9 cellular contexts compared by ENCODE assay signal in genomic region chr2:197158591-197159550, GRCh38.
A peak's percentile ranks its signal among the peaks of the same experiment; 100 is the strongest.
DNase-seq lines count a peak whose midpoint lies in the region; ATAC-seq and TF ChIP-seq lines count a peak whose summit lies in the region.
"Had no signal": no experiment of that assay in that cellular context is flagged by ENCODE, and none has a peak within 500 bp of the region (broad histone marks: within the 10 kb centered on the region; RNA-seq: fewer than 3 reads in every experiment).

No MANE protein-coding gene starts in this region.

- H4K20me1 ChIP-seq in PC-9 (ENCODE audit: insufficient read depth) (no peaks in the 10 kb centered on the region), osteoblast (ENCODE audit: insufficient read depth, low read length) (no peaks in the 10 kb centered on the region)

- TSS peak; percentile 49 for BruUV-seq in Calu3 (replicated peaks; lab: Mats Ljungman, UMichigan)
- BruUV-seq in PC-9 (replicated peaks; lab: Mats Ljungman, UMichigan), result no TSS peak

- peak overlapping the region; percentile 67 for H3K27ac ChIP-seq in PC-9
- peak overlapping the region; percentile 79 for H3K27ac ChIP-seq in osteoblast (ENCODE audit: low read depth, low read length)
- peak overlapping the region in 2 of 4 donors; percentile 4 to 37 for H3K27ac ChIP-seq in transverse colon
- H3K27ac ChIP-seq: WERI-Rb-1 had no signal

- no peaks in the 10 kb centered on the region for H3K36me3 ChIP-seq in PC-9 (ENCODE audit: low read depth)
- H3K36me3 ChIP-seq in osteoblast (ENCODE audit: insufficient read depth, low read length), result no peaks in the 10 kb centered on the region
- H3K36me3 ChIP-seq in transverse colon, result no peaks in the 10 kb centered on the region
- H3K36me3 ChIP-seq: WERI-Rb-1 had no signal

- ATAC-seq in esophagus mucosa (no peak), HG03139 (IDR thresholded peaks at IDR 0.05; ENCODE audit: unreplicated experiment) (no peak)

- H2AFZ ChIP-seq in PC-9, result no peak overlapping the region
- peak overlapping the region; percentile 55 for H2AFZ ChIP-seq in osteoblast (ENCODE audit: low read length)

- H3K9me3 ChIP-seq in PC-9 (ENCODE audit: insufficient read depth, low read depth) (no peaks in the 10 kb centered on the region; the same call in 1 of the 2 replicates), osteoblast (ENCODE audit: low read depth, low read length) (no peaks in the 10 kb centered on the region), transverse colon (no peaks in the 10 kb centered on the region)

- POLR2A ChIA-PET in PC-9 (lab: Charles Lee; ENCODE audit: unreplicated experiment), result no interaction called here

- CTCF ChIA-PET in Calu3 (lab: Charles Lee) (interaction anchor here (0.5 to 3.0 kb wide), 6 partner anchors 10 to 280 kb away, joined by 3 to 20 read pairs (median 4); no protein-coding TSS in a partner anchor), PC-9 (lab: Charles Lee) (interaction anchor here (0.6 kb wide), 1 partner anchor 38 kb away, joined by 3 read pairs; no protein-coding TSS in a partner anchor)

- H3K9me2 ChIP-seq in PC-9 (ENCODE audit: insufficient read depth), result no peaks in the 10 kb centered on the region

- TF ChIP-seq EP300 in transverse colon (IDR thresholded peaks at IDR 0.05; ENCODE audit: low read depth), result no peak

- peaks cover 21% of the 10 kb centered on the region for H3F3A ChIP-seq in PC-9 (ENCODE audit: insufficient read depth, low read depth)

- TF ChIP-seq CTCF in Calu3 (IDR thresholded peaks at IDR 0.05; ENCODE audit: unreplicated experiment) (no peak), PC-9 (conservative IDR thresholded peaks at IDR 0.05) (no peak), osteoblast (IDR thresholded peaks at IDR 0.05; ENCODE audit: extremely low read depth, low read depth, low read length) (no peak), transverse colon (IDR thresholded peaks at IDR 0.05) (no peak)

- 0 out of 2 replicates have a peak overlapping the region, but pooled peaks have one; percentile 26 for H3K4me3 ChIP-seq in PC-9
- H3K4me3 ChIP-seq in osteoblast (ENCODE audit: insufficient read depth, low read length), result peak overlapping the region; percentile 24
- H3K4me3 ChIP-seq in transverse colon, result no peak overlapping the region

- H3K4me2 ChIP-seq in PC-9 (peak overlapping the region; percentile 50), osteoblast (ENCODE audit: insufficient read depth, low read length) (peak overlapping the region; percentile 65)

- no peaks in the 10 kb centered on the region for H3K79me2 ChIP-seq in PC-9 (ENCODE audit: low read depth)
- no peaks in the 10 kb centered on the region for H3K79me2 ChIP-seq in osteoblast (ENCODE audit: insufficient read depth, low read length)

- H3K4me3 Mint-ChIP-seq in Calu3 (ENCODE audit: low read depth, unreplicated experiment), result peak overlapping the region; percentile 37
- H3K4me3 Mint-ChIP-seq in dendritic cell treated with granulocyte-macrophage colony-stimulating factor and Interleukin-4, amounts not matched to agents 40 ng/mL and 50 ng/mL, for 4 days, result no peak overlapping the region

- peak overlapping the region; percentile 65 for H3K27ac Mint-ChIP-seq in Calu3 (ENCODE audit: unreplicated experiment)
- peak overlapping the region; percentile 68 for H3K27ac Mint-ChIP-seq in dendritic cell treated with granulocyte-macrophage colony-stimulating factor and Interleukin-4, amounts not matched to agents 40 ng/mL and 50 ng/mL, for 4 days

- intact Hi-C loops in Calu3 (cut with micrococcal nuclease; ENCODE audit: unreplicated experiment), result loop anchor here (2.0 kb wide), 1 partner anchor 22 kb away; no protein-coding TSS in a partner anchor
- intact Hi-C loops in PC-9 (cut with micrococcal nuclease; ENCODE audit: unreplicated experiment), result no loop called here
- intact Hi-C loops in dendritic cell treated with granulocyte-macrophage colony-stimulating factor and Interleukin-4, amounts not matched to agents 40 ng/mL and 50 ng/mL, for 4 days (cut with micrococcal nuclease), result no loop called here
- intact Hi-C loops in transverse colon (cut with DNase I; ENCODE audit: low total_unique reads), result no loop called here

- 55 to 56% methylated on average over 6 to 7 of the region's 7 CpGs for WGBS in transverse colon (ENCODE audit: low coverage in 1 of 2), 2 donors

- H3K27me3 Mint-ChIP-seq in Calu3 (ENCODE audit: unreplicated experiment), result no peaks in the 10 kb centered on the region
- no peaks in the 10 kb centered on the region for H3K27me3 Mint-ChIP-seq in dendritic cell treated with granulocyte-macrophage colony-stimulating factor and Interleukin-4, amounts not matched to agents 40 ng/mL and 50 ng/mL, for 4 days

- no peak for TF ChIP-seq POLR2A in transverse colon (IDR thresholded peaks at IDR 0.05)

- no peaks in the 10 kb centered on the region for H3K27me3 ChIP-seq in PC-9 (ENCODE audit: insufficient read depth, low read depth)
- H3K27me3 ChIP-seq in osteoblast (ENCODE audit: insufficient read depth, low read length), result no peaks in the 10 kb centered on the region
- no peaks in the 10 kb centered on the region for H3K27me3 ChIP-seq in transverse colon

- DNase-seq in Calu3, result peak; percentile 30
- peak in 1 of 2 experiments; percentile 64 for DNase-seq in PC-9
- no peak for DNase-seq in osteoblast (ENCODE audit: insufficient read length, low spot score, missing footprints)
- no peak for DNase-seq in transverse colon
- DNase-seq in NCI-H1048 (lab: John Stamatoyannopoulos, UW), result no peak
- DNase-seq: WERI-Rb-1 had no signal

- in situ Hi-C loops in transverse colon (cut with MboI; ENCODE audit: low pct_ligation_motif_present in 1 of 4, low pct_unique_long_range_greater_than_20kb in 1 of 4, low sequenced_read_pairs in 3 of 4), result no loop called here

- peaks cover 10% of the 10 kb centered on the region for H3K36me3 Mint-ChIP-seq in Calu3 (ENCODE audit: insufficient read depth, unreplicated experiment)
- peaks cover 31% of the 10 kb centered on the region for H3K36me3 Mint-ChIP-seq in dendritic cell treated with granulocyte-macrophage colony-stimulating factor and Interleukin-4, amounts not matched to agents 40 ng/mL and 50 ng/mL, for 4 days (ENCODE audit: low read depth)

- H3K9me3 Mint-ChIP-seq in Calu3 (ENCODE audit: low read depth, unreplicated experiment), result no peaks in the 10 kb centered on the region
- no peaks in the 10 kb centered on the region for H3K9me3 Mint-ChIP-seq in dendritic cell treated with granulocyte-macrophage colony-stimulating factor and Interleukin-4, amounts not matched to agents 40 ng/mL and 50 ng/mL, for 4 days

- peaks cover 28% of the 10 kb centered on the region for H3K4me1 ChIP-seq in PC-9 (replicated peaks; ENCODE audit: insufficient read depth)
- peaks cover 24% of the 10 kb centered on the region for H3K4me1 ChIP-seq in osteoblast (ENCODE audit: insufficient read depth, low read length)
- H3K4me1 ChIP-seq in transverse colon, result peaks cover 4 to 25% (median 5%) of the 10 kb centered on the region in 4 donors

- peaks cover 48% of the 10 kb centered on the region for H3K4me1 Mint-ChIP-seq in Calu3 (ENCODE audit: low read depth, unreplicated experiment)
- peaks cover 69% of the 10 kb centered on the region for H3K4me1 Mint-ChIP-seq in dendritic cell treated with granulocyte-macrophage colony-stimulating factor and Interleukin-4, amounts not matched to agents 40 ng/mL and 50 ng/mL, for 4 days (ENCODE audit: low read depth)

Comparison
In these comparisons a context has a peak if more than half of its experiments do, and no peak if none do; other contexts are left out.
1. H3K4me3 ChIP-seq: peak in PC-9 (single experiment) and osteoblast (single experiment); none in transverse colon (0 of 4).